In genomic region chr15:62895905-62896316, GRCh38 we compare ENCODE assay signal across 11 cellular contexts.
DNase-seq lines count a peak whose midpoint lies in the region; ATAC-seq and TF ChIP-seq lines count a peak whose summit lies in the region.
"Had no signal": no experiment of that assay in that cellular context is flagged by ENCODE, and none has a peak within 500 bp of the region (broad histone marks: within the 10 kb centered on the region; RNA-seq: fewer than 3 reads in every experiment).

No MANE protein-coding gene starts in this region.

- peak overlapping the region in 1 of 3 experiments; percentile 38 for H3K4me3 Mint-ChIP-seq in nephron
- H3K4me3 Mint-ChIP-seq: activated T-helper 1 cell treated with anti-CD3 and anti-CD28 coated beads, Interleukin-12 subunit alpha, Interleukin-12 subunit beta, Interleukin-2, Interleukin-4 antibody, amounts not matched to agents 30 ng/mL and 10 ng/mL and 1 ng/mL, durations not matched to agents 14 hours and 24 hours and 36 hours; CD4-positive, CD25-positive, alpha-beta regulatory T cell had no signal

- no peaks in the 10 kb centered on the region for H3K27me3 ChIP-seq in PC-3 (ENCODE audit: low read length)

- H3K9me2 ChIP-seq in PC-3 (replicated peaks; ENCODE audit: low read length) = no peaks in the 10 kb centered on the region

- H3F3A ChIP-seq in PC-3 (ENCODE audit: low read length, unreplicated experiment) = peaks cover 10% of the 10 kb centered on the region

- H3K9me3 Mint-ChIP-seq in nephron = no peaks in the 10 kb centered on the region
- H3K9me3 Mint-ChIP-seq: activated T-helper 1 cell treated with anti-CD3 and anti-CD28 coated beads, Interleukin-12 subunit alpha, Interleukin-12 subunit beta, Interleukin-2, Interleukin-4 antibody, amounts not matched to agents 30 ng/mL and 10 ng/mL and 1 ng/mL, durations not matched to agents 14 hours and 24 hours and 36 hours; CD4-positive, CD25-positive, alpha-beta regulatory T cell had no signal

- H3K9ac ChIP-seq in PC-3 (ENCODE audit: low read length) = peak overlapping the region; percentile 89

- ATAC-seq in PC-3 = no peak
- no peak for ATAC-seq in GM18505 (IDR thresholded peaks at IDR 0.05; ENCODE audit: unreplicated experiment)
- ATAC-seq in HG02840 (IDR thresholded peaks at IDR 0.05; ENCODE audit: low FRiP score, unreplicated experiment) = no peak

- intact Hi-C loops in PC-3 (cut with micrococcal nuclease) = loop anchor here (2.0 kb wide), 2 partner anchors 47 to 153 kb away; no protein-coding TSS in a partner anchor

- CTCF ChIA-PET in PC-3 (lab: Charles Lee) = interaction anchor here (0.6 to 0.7 kb wide), 3 partner anchors 30 to 243 kb away, joined by 3 to 6 read pairs (median 5); no protein-coding TSS in a partner anchor

- peaks cover 63% of the 10 kb centered on the region for H3K4me1 Mint-ChIP-seq in nephron
- H3K4me1 Mint-ChIP-seq: CD4-positive, CD25-positive, alpha-beta regulatory T cell had no signal

- peaks cover 3% of the 10 kb centered on the region for H3K27me3 Mint-ChIP-seq in nephron (ENCODE audit: low read depth)

- POLR2A ChIA-PET in PC-3 (lab: Charles Lee; ENCODE audit: unreplicated experiment) = interaction anchor here (0.6 to 0.7 kb wide), 2 partner anchors 139 to 412 kb away, joined by 4 to 7 read pairs; no protein-coding TSS in a partner anchor

- peak; percentile 38 for DNase-seq in AG08396 (ENCODE audit: low spot score)
- peak; percentile 71 for DNase-seq in PC-3
- DNase-seq in epithelial cell of esophagus (ENCODE audit: low read depth) = peak; percentile 87
- no peak for DNase-seq in mucosa of gallbladder (ENCODE audit: low spot score)
- no peak for DNase-seq in NOMO-1 treated with dmso at 0.1 percent for 144 hours (lab: John Stamatoyannopoulos, UW; ENCODE audit: unreplicated experiment)
- DNase-seq: CD4-positive, CD25-positive, alpha-beta regulatory T cell; NCI-H1092 treated with DMSO at 0.1 percent for 48 hours had no signal

- no peak for TF ChIP-seq POLR2A in GM18505 (IDR thresholded peaks at IDR 0.05; ENCODE audit: borderline replicate concordance, extremely low read depth, insufficient read depth, insufficient read length)

- peak overlapping the region; percentile 83 for H3K4me2 ChIP-seq in PC-3 (ENCODE audit: low read length)

- peaks cover 55% of the 10 kb centered on the region for H3K4me1 ChIP-seq in PC-3 (ENCODE audit: insufficient read depth, low read length)

- 0 out of 2 replicates have a peak overlapping the region, but pooled peaks have one; percentile 20 for H2AFZ ChIP-seq in PC-3 (ENCODE audit: low read length)

- no peaks in the 10 kb centered on the region for H3K79me2 ChIP-seq in PC-3 (ENCODE audit: low read length)

- no peaks in the 10 kb centered on the region for H3K36me3 ChIP-seq in PC-3 (ENCODE audit: low read depth, low read length)

- H4K20me1 ChIP-seq in PC-3 (ENCODE audit: low read length) = no peaks in the 10 kb centered on the region

- TF ChIP-seq CTCF in PC-3 (conservative IDR thresholded peaks at IDR 0.05; ENCODE audit: low read depth, low read length) (no peak), epithelial cell of esophagus (IDR thresholded peaks at IDR 0.05; ENCODE audit: insufficient read depth, low read depth, low read length, missing control alignments) (no peak), nephron (IDR thresholded peaks at IDR 0.05; ENCODE audit: unreplicated experiment in 3 of 3) (no peak)

- no peaks in the 10 kb centered on the region for H3K36me3 Mint-ChIP-seq in nephron (ENCODE audit: low read depth)
- H3K36me3 Mint-ChIP-seq: CD4-positive, CD25-positive, alpha-beta regulatory T cell had no signal

- H3K27ac Mint-ChIP-seq in nephron = peak overlapping the region; percentile 83 to 94 (median 87)
- H3K27ac Mint-ChIP-seq: activated T-helper 1 cell treated with anti-CD3 and anti-CD28 coated beads, Interleukin-12 subunit alpha, Interleukin-12 subunit beta, Interleukin-2, Interleukin-4 antibody, amounts not matched to agents 30 ng/mL and 10 ng/mL and 1 ng/mL, durations not matched to agents 14 hours and 24 hours and 36 hours; CD4-positive, CD25-positive, alpha-beta regulatory T cell had no signal

- H3K4me3 ChIP-seq in PC-3 (ENCODE audit: low read length) (peak overlapping the region; percentile 57), epithelial cell of esophagus (ENCODE audit: low read length) (no peak overlapping the region)

- no peaks in the 10 kb centered on the region for H3K9me3 ChIP-seq in PC-3 (ENCODE audit: low read length)

- BruUV-seq in PC-3 (replicated peaks; lab: Mats Ljungman, UMichigan) = no TSS peak

- peak overlapping the region; percentile 99 for H3K27ac ChIP-seq in PC-3 (ENCODE audit: low read length)

Comparison
In these comparisons a context has a peak if more than half of its experiments do, and no peak if none do; other contexts are left out.
1. DNase-seq: peak in AG08396 (single experiment), PC-3 (single experiment) and epithelial cell of esophagus (single experiment); none in mucosa of gallbladder (single experiment) and NOMO-1 treated with dmso at 0.1 percent for 144 hours (single experiment).